Comparison of ENCODE assay signal across 8 cellular contexts in the genomic region with DNA sequence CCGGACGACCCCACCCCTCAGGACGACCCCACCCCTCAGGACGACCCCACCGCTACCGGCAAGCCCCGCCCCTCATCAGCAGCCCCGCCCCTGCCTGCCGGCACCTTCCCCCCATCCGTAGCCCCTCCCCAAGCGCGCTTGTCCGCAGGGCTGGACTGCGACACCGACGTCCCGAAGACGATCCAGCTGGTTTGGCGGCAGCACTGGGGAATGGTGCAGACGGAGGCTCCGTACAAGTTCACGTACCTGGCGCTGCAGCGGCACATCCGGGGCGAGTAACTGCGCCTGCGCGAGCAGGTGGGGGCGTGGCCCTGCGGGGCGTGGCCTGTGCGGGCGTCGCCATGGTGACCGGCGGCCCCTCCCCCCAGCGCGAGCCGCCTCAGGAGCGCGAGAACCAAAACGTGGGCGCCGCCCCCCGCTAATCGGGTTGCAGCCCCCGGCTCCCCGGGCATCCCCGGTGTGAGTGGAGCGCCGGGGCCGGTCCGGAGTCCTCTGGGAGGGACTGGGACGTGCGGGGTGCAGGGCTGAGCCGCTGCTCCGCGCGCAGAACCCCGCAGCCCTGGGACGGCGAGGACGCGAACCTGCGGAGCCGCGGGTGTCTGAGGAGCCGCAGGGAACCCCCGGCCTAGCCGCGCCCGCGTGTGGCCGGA. TPM values are rescaled to one million over a fixed set of nuclear protein-coding genes. Genes with fewer than 3 reads are reported as not detected.
A peak's percentile ranks its signal among the peaks of the same experiment; 100 is the strongest.
DNase-seq lines count a peak whose midpoint lies in the region; ATAC-seq and TF ChIP-seq lines count a peak whose summit lies in the region.

No MANE protein-coding gene starts in this region.

- CTCF ChIA-PET in HEK293T (lab: Yijun Ruan, JAX) = no interaction called here

- peak overlapping the region in 1 of 2 donors; percentile 54 for H3K9ac ChIP-seq in colonic mucosa (ENCODE audit: low read depth in 2 of 2, low read length in 2 of 2)
- no peak overlapping the region for H3K9ac ChIP-seq in liver (ENCODE audit: low read depth in 1 of 2, low read length in 2 of 2)

- H3K4me1 ChIP-seq in colonic mucosa (peaks cover 2% of the 10 kb centered on the region), liver (ENCODE audit: control insufficient read depth in 4 of 4, insufficient read depth in 4 of 4, low read length in 3 of 4) (peaks cover 0 to 9% (median 6%) of the 10 kb centered on the region in 4 donors)

- POLR2A ChIA-PET in HEK293T (lab: Yijun Ruan, JAX) = interaction anchor here (1.7 kb wide), 1 partner anchor 10 kb away, joined by 6 read pairs; no protein-coding TSS in a partner anchor

- ATAC-seq in HG03469 (IDR thresholded peaks at IDR 0.05; ENCODE audit: unreplicated experiment) = no peak

- H3K27ac ChIP-seq in colonic mucosa (peak overlapping the region; percentile 67), liver (ENCODE audit: low read depth in 1 of 2, low read length in 2 of 2) (no peak overlapping the region)

- intact Hi-C loops in colonic mucosa (cut with DNase I) = no loop called here

- H3K27me3 ChIP-seq in colonic mucosa (peaks cover 6% of the 10 kb centered on the region), liver (ENCODE audit: control insufficient read depth in 4 of 4, insufficient read depth in 4 of 4, low read length in 3 of 4) (peaks cover 0 to 5% (median 0%) of the 10 kb centered on the region in 4 donors)

- peak; percentile 57 for DNase-seq in ELR (ENCODE audit: low read depth)
- DNase-seq in HEK293T (ENCODE audit: extremely low spot score) = peak; percentile 95
- DNase-seq in NCI-H226 = peak; percentile 77
- peak; percentile 91 for DNase-seq in activated CD4-positive, alpha-beta T cell treated with anti-CD3 and anti-CD28 coated beads for 48 hours
- peak; percentile 90 for DNase-seq in colonic mucosa
- peak; percentile 83 to 90 for DNase-seq in stimulated activated CD4-positive, alpha-beta T cell treated with anti-CD3 and anti-CD28 coated beads, Interleukin-4, amount 100 ng/mL, for 4 hours

- WGBS in liver = 7% methylated on average over 75 of the region's 75 CpGs

- TF ChIP-seq RAD21 in liver (IDR thresholded peaks at IDR 0.05) = no peak

- H3K4me3 ChIP-seq in colonic mucosa = peak overlapping the region; percentile 38
- peak overlapping the region in 2 of 3 donors; percentile 44 for H3K4me3 ChIP-seq in liver (ENCODE audit: low read depth in 1 of 3, low read length in 3 of 3)

- H3K9me3 ChIP-seq in colonic mucosa = no peaks in the 10 kb centered on the region
- H3K9me3 ChIP-seq in liver (ENCODE audit: control insufficient read depth in 4 of 4, low read length in 3 of 4) = no peaks in the 10 kb centered on the region

- TF ChIP-seq CTCF in colonic mucosa (IDR thresholded peaks at IDR 0.05) (no peak), liver (IDR thresholded peaks at IDR 0.05; ENCODE audit: low read depth, low read length, missing input control) (no peak)

- H3K36me3 ChIP-seq in colonic mucosa (no peaks in the 10 kb centered on the region), liver (ENCODE audit: control insufficient read depth in 4 of 4, insufficient read depth in 3 of 4, low read depth in 1 of 4, low read length in 3 of 4) (no peaks in the 10 kb centered on the region)

TF ChIP-seq in HEK293T, 16 proteins besides CTCF, POLR2A, EP300 and RAD21:
- TF ChIP-seq LEF1 (IDR thresholded peaks at IDR 0.05; ENCODE audit: borderline replicate concordance) (no peak), ARNT (IDR thresholded peaks at IDR 0.05) (no peak), FOXK2 (IDR thresholded peaks at IDR 0.05) (no peak), HDGF (IDR thresholded peaks at IDR 0.05; ENCODE audit: borderline replicate concordance) (no peak), FOXM1 (IDR thresholded peaks at IDR 0.05; ENCODE audit: borderline replicate concordance) (no peak), SUZ12 (IDR thresholded peaks at IDR 0.05) (no peak), SP1 (IDR thresholded peaks at IDR 0.05) (no peak), BHLHE40 (IDR thresholded peaks at IDR 0.05; ENCODE audit: borderline replicate concordance) (no peak), ZNF384 (IDR thresholded peaks at IDR 0.05) (no peak), NFRKB (IDR thresholded peaks at IDR 0.05) (no peak), ELF4 (IDR thresholded peaks at IDR 0.05) (no peak), FOXA1 (IDR thresholded peaks at IDR 0.05) (no peak), L3MBTL2 (conservative IDR thresholded peaks at IDR 0.05) (no peak), CTBP1 (IDR thresholded peaks at IDR 0.05; ENCODE audit: borderline replicate concordance) (no peak), TARDBP (IDR thresholded peaks at IDR 0.05) (no peak)
- TF ChIP-seq, protein P1, sequence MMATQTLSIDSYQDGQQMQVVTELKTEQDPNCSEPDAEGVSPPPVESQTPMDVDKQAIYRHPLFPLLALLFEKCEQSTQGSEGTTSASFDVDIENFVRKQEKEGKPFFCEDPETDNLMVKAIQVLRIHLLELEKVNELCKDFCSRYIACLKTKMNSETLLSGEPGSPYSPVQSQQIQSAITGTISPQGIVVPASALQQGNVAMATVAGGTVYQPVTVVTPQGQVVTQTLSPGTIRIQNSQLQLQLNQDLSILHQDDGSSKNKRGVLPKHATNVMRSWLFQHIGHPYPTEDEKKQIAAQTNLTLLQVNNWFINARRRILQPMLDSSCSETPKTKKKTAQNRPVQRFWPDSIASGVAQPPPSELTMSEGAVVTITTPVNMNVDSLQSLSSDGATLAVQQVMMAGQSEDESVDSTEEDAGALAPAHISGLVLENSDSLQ (IDR thresholded peaks at IDR 0.05) = no peak

TF ChIP-seq in liver, 16 proteins besides CTCF, POLR2A, EP300 and RAD21:
- TF ChIP-seq FOXA2 (IDR thresholded peaks at IDR 0.05) (no peak), JUND (IDR thresholded peaks at IDR 0.05) (no peak), RXRA (IDR thresholded peaks at IDR 0.05) (no peak), GABPA (IDR thresholded peaks at IDR 0.05 in 1 of 2, conservative IDR thresholded peaks at IDR 0.05 in 1 of 2) (no peak)
TF ChIP-seq in liver: peak in this region for 0.

RNA-seq across cellular contexts. Expression of a gene that starts 4.9 kb away (rescaled TPM):
- total RNA-seq in colonic mucosa (1 to 10 TPM; 5.1 to 5.7 TPM), liver (under 1 TPM in 1 of 2 donors, not detected in 1; 0.14 TPM)
- polyA plus RNA-seq in liver = not detected

RNA-seq across cellular contexts. Expression of a gene that starts 46.7 kb away (rescaled TPM):
- total RNA-seq in colonic mucosa = 10 to 100 TPM; 18.9 to 36.0 TPM
- 1 to 10 TPM; 3.9 to 7.0 TPM for total RNA-seq in liver
- 1 to 10 TPM; 4.5 to 4.8 TPM for polyA plus RNA-seq in liver

RNA-seq across cellular contexts. Expression of a gene that starts 49.3 kb away (rescaled TPM):
- total RNA-seq in colonic mucosa = 100 to 1,000 TPM in 1 of 2 donors, 10 to 100 TPM in 1; 68.1 to 106 TPM
- 10 to 100 TPM; 15.7 to 22.4 TPM for total RNA-seq in liver
- 10 to 100 TPM in 1 of 2 donors, 1 to 10 TPM in 1; 1.8 to 18.1 TPM for polyA plus RNA-seq in liver

RNA-seq across cellular contexts. Expression of a gene that starts 55.9 kb away (rescaled TPM):
- 10 to 100 TPM; 21.9 to 25.2 TPM for total RNA-seq in colonic mucosa
- 10 to 100 TPM in 1 of 2 donors, 1 to 10 TPM in 1; 9.3 to 30.1 TPM for total RNA-seq in liver
- polyA plus RNA-seq in liver = 10 to 100 TPM; 82.8 to 89.4 TPM

Comparison
In these comparisons a context has a peak if more than half of its experiments do, and no peak if none do; other contexts are left out.
1. RNA of a gene that starts 4.9 kb away (total RNA-seq): 5.1 to 5.7 TPM in colonic mucosa; 0.14 TPM in liver; every median in the first group is over 4 times any median in the second.
2. Peak in every context shown above with its lines, with median percentiles within 50 percentile points of each other: DNase-seq.